ENCODE assay signal across 1 cellular context in the genomic region with DNA sequence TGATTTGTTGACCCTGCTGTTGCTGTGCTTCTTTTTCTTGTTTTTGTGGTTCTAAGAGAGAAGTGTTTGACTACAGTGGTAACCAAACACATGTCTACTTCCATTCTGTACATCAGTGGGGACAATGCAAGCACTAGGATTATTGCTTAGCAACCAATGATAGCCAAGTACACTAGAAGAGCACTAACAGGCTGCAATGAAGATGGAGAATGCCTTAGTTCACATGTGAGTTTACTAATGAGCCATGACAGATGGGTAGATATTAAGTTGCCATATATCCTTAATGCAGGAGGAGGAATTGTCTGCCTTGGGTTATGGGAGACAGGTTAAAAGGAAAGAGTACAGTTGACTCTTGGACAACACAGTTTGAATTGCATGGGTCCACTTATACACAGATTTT.
TF ChIP-seq lines count a peak whose summit lies in the region.

No MANE protein-coding gene starts in this region.

TF ChIP-seq in K562, 482 proteins besides CTCF, POLR2A, EP300 and RAD21 (continued from another document):
- TF ChIP-seq MXI1 (IDR thresholded peaks at IDR 0.05; ENCODE audit: low read depth, low read length) (no peak), GABPA (tag; conservative IDR thresholded peaks at IDR 0.05; ENCODE audit: low read depth) (no peak), ZNF583 (CRISPR knock-in tag; IDR thresholded peaks at IDR 0.05) (no peak), ZBTB1 (CRISPR knock-in tag; IDR thresholded peaks at IDR 0.05; ENCODE audit: borderline replicate concordance, low read depth) (no peak), ZBTB8A (IDR thresholded peaks at IDR 0.05; ENCODE audit: partially characterized antibody) (no peak), MCM3 (IDR thresholded peaks at IDR 0.05) (no peak), NCOA4 (IDR thresholded peaks at IDR 0.05; ENCODE audit: partially characterized antibody) (no peak)
